ENCODE assay signal across 9 cellular contexts in genomic region chr6:65638047-65638831, GRCh38.
DNase-seq lines count a peak whose midpoint lies in the region; TF ChIP-seq lines count a peak whose summit lies in the region.
"Had no signal": no experiment of that assay in that cellular context is flagged by ENCODE, and none has a peak within 500 bp of the region (broad histone marks: within the 10 kb centered on the region; RNA-seq: fewer than 3 reads in every experiment).

No MANE protein-coding gene starts in this region.

- no peaks in the 10 kb centered on the region for H3K36me3 Mint-ChIP-seq in chondrocyte (ENCODE audit: low read depth)
- H3K36me3 Mint-ChIP-seq: activated naive CD4-positive, alpha-beta T cell treated with anti-CD3 and anti-CD28 coated beads, Interleukin-2, amount 50 U/mL, for 72 hours had no signal

- CTCF ChIA-PET in GM10248 (lab: Yijun Ruan, JAX), result no interaction called here

- no peak overlapping the region for H3K4me3 Mint-ChIP-seq in chondrocyte (ENCODE audit: unreplicated experiment)

- no peak overlapping the region for H3K4me3 ChIP-seq in retinal pigment epithelial cell (ENCODE audit: low read length)

- H3K27ac Mint-ChIP-seq in chondrocyte (ENCODE audit: unreplicated experiment), result no peak overlapping the region
- H3K27ac Mint-ChIP-seq: activated naive CD4-positive, alpha-beta T cell treated with anti-CD3 and anti-CD28 coated beads, Interleukin-2, amount 50 U/mL, for 72 hours had no signal

- H3K27me3 Mint-ChIP-seq in chondrocyte (ENCODE audit: low read depth), result no peaks in the 10 kb centered on the region

- POLR2A ChIA-PET in GM10248 (lab: Yijun Ruan, JAX), result no interaction called here

- TF ChIP-seq CTCF in chondrocyte (IDR thresholded peaks at IDR 0.05) (no peak), retinal pigment epithelial cell (conservative IDR thresholded peaks at IDR 0.05; ENCODE audit: low read depth, low read length) (peak; percentile 31), GM10248 (IDR thresholded peaks at IDR 0.05; ENCODE audit: control extremely low read depth, extremely low read depth, low read depth, missing control alignments) (no peak)

- no peaks in the 10 kb centered on the region for H3K9me3 Mint-ChIP-seq in chondrocyte (ENCODE audit: low read depth)

- H3K4me1 Mint-ChIP-seq in chondrocyte (ENCODE audit: low read depth), result no peaks in the 10 kb centered on the region

- DNase-seq in NCI-H1694 (lab: John Stamatoyannopoulos, UW) (peak; percentile 13), NCI-H1694 treated with DMSO at 0.1 percent for 48 hours (lab: John Stamatoyannopoulos, UW) (no peak), NCI-H524 (lab: John Stamatoyannopoulos, UW) (peak; percentile 38 to 79), chondrocyte (ENCODE audit: low spot score) (peak; percentile 65), retinal pigment epithelial cell (ENCODE audit: low read depth) (no peak), GM10248 (ENCODE audit: extremely low spot score) (no peak), DMS153 (lab: John Stamatoyannopoulos, UW) (no peak), GM19238 (ENCODE audit: insufficient read length, low spot score) (no peak)

Comparison
In these comparisons a context has a peak if more than half of its experiments do, and no peak if none do; other contexts are left out.
1. DNase-seq: peak in NCI-H1694 (single experiment), NCI-H524 (2 of 2) and chondrocyte (single experiment); none in NCI-H1694 treated with DMSO at 0.1 percent for 48 hours (single experiment), retinal pigment epithelial cell (single experiment), GM10248 (single experiment), DMS153 (single experiment) and GM19238 (single experiment).